Comparison of ENCODE assay signal across 14 cellular contexts in genomic region chr22:31628362-31628761, GRCh38. TPM values are rescaled to one million over a fixed set of nuclear protein-coding genes. Genes with fewer than 3 reads are reported as not detected.
A peak's percentile ranks its signal among the peaks of the same experiment; 100 is the strongest.
DNase-seq lines count a peak whose midpoint lies in the region; ATAC-seq lines count a peak whose summit lies in the region.
"Had no signal": no experiment of that assay in that cellular context is flagged by ENCODE, and none has a peak within 500 bp of the region (broad histone marks: within the 10 kb centered on the region; RNA-seq: fewer than 3 reads in every experiment).

No MANE protein-coding gene starts in this region.

- no peak overlapping the region for H2BK120ac ChIP-seq in mesendoderm (ENCODE audit: low read depth, low read length)

- H3K9me3 ChIP-seq in naive thymus-derived CD4-positive, alpha-beta T cell (ENCODE audit: control insufficient read depth in 2 of 3, low read length in 3 of 3), result no peaks in the 10 kb centered on the region
- H3K9me3 ChIP-seq: Peyer's patch had no signal

- H3K4me3 ChIP-seq in naive thymus-derived CD4-positive, alpha-beta T cell (ENCODE audit: low read length), result no peak overlapping the region
- no peak overlapping the region for H3K4me3 ChIP-seq in mesendoderm (ENCODE audit: low read length)
- H3K4me3 ChIP-seq: Peyer's patch had no signal

- ATAC-seq in stimulated activated naive CD8-positive, alpha-beta T cell treated with anti-CD3 and anti-CD28 coated beads, Interleukin-15, amount 100 ng/mL, for 72 hours, result no peak
- no peak for ATAC-seq in naive thymus-derived CD4-positive, alpha-beta T cell
- no peak for ATAC-seq in GM19463 (IDR thresholded peaks at IDR 0.05; ENCODE audit: unreplicated experiment)

- no peak overlapping the region for H3K56ac ChIP-seq in mesendoderm (ENCODE audit: low read length)

- no peak overlapping the region for H4K8ac ChIP-seq in mesendoderm (ENCODE audit: low read depth, low read length)

- WGBS in mesendoderm (ENCODE audit: extremely low coverage, insufficient coverage, low lambda C conversion rate), result no CpG with 5 or more reads among the region's 1 CpG

- peaks cover 42% of the 10 kb centered on the region for H3K79me1 ChIP-seq in mesendoderm (ENCODE audit: low read length)

- H3K27ac ChIP-seq in naive thymus-derived CD4-positive, alpha-beta T cell (ENCODE audit: low read depth, low read length), result peak overlapping the region; percentile 95
- H3K27ac ChIP-seq in mesendoderm (ENCODE audit: low read depth, low read length), result no peak overlapping the region

- H3K27ac Mint-ChIP-seq in stimulated activated naive CD8-positive, alpha-beta T cell treated with anti-CD3 and anti-CD28 coated beads, Interleukin-15, Interleukin-2, amounts not matched to agents 100 ng/mL and 50 ng/mL, for 24 hours, result peak overlapping the region; percentile 79
- peak overlapping the region in 1 of 2 donors; percentile 85 for H3K27ac Mint-ChIP-seq in stimulated activated naive CD8-positive, alpha-beta T cell treated with anti-CD3 and anti-CD28 coated beads, Interleukin-15, amount 100 ng/mL, for 72 hours
- peak overlapping the region; percentile 76 for H3K27ac Mint-ChIP-seq in activated T-helper 2 cell treated with anti-CD3 and anti-CD28 coated beads, Interferon-gamma antibody, Interleukin-2, Interleukin-4, amounts not matched to agents 10 μg/mL and 5 μg/mL and 100 μg/mL, durations not matched to agents 14 hours and 24 hours and 36 hours
- peak overlapping the region; percentile 77 to 96 (median 90) for H3K27ac Mint-ChIP-seq in naive thymus-derived CD4-positive, alpha-beta T cell

- peaks cover 47% of the 10 kb centered on the region for H3K79me2 ChIP-seq in mesendoderm (ENCODE audit: control insufficient read depth, insufficient read depth, low read length)

- H3K4me3 Mint-ChIP-seq in stimulated activated naive CD8-positive, alpha-beta T cell treated with anti-CD3 and anti-CD28 coated beads, Interleukin-15, Interleukin-2, amounts not matched to agents 100 ng/mL and 50 ng/mL, for 24 hours, result peak overlapping the region; percentile 45
- peak overlapping the region in 1 of 2 donors; percentile 96 for H3K4me3 Mint-ChIP-seq in stimulated activated naive CD8-positive, alpha-beta T cell treated with anti-CD3 and anti-CD28 coated beads, Interleukin-15, amount 100 ng/mL, for 72 hours
- peak overlapping the region; percentile 83 for H3K4me3 Mint-ChIP-seq in activated T-helper 2 cell treated with anti-CD3 and anti-CD28 coated beads, Interferon-gamma antibody, Interleukin-2, Interleukin-4, amounts not matched to agents 10 μg/mL and 5 μg/mL and 100 μg/mL, durations not matched to agents 14 hours and 24 hours and 36 hours (ENCODE audit: low read depth)
- peak overlapping the region in 9 of 10 donors; percentile 18 to 89 (median 81) for H3K4me3 Mint-ChIP-seq in naive thymus-derived CD4-positive, alpha-beta T cell

- no peak overlapping the region for H2BK15ac ChIP-seq in mesendoderm (replicated peaks; ENCODE audit: low read depth)

- no peak overlapping the region for H3K18ac ChIP-seq in mesendoderm (ENCODE audit: low read length)

- H3K27me3 Mint-ChIP-seq in stimulated activated naive CD8-positive, alpha-beta T cell treated with anti-CD3 and anti-CD28 coated beads, Interleukin-15, Interleukin-2, amounts not matched to agents 100 ng/mL and 50 ng/mL, for 24 hours, result no peaks in the 10 kb centered on the region
- no peaks in the 10 kb centered on the region for H3K27me3 Mint-ChIP-seq in stimulated activated naive CD8-positive, alpha-beta T cell treated with anti-CD3 and anti-CD28 coated beads, Interleukin-15, amount 100 ng/mL, for 72 hours
- no peaks in the 10 kb centered on the region for H3K27me3 Mint-ChIP-seq in activated T-helper 2 cell treated with anti-CD3 and anti-CD28 coated beads, Interferon-gamma antibody, Interleukin-2, Interleukin-4, amounts not matched to agents 10 μg/mL and 5 μg/mL and 100 μg/mL, durations not matched to agents 14 hours and 24 hours and 36 hours (ENCODE audit: low read depth)
- H3K27me3 Mint-ChIP-seq in naive thymus-derived CD4-positive, alpha-beta T cell, result no peaks in the 10 kb centered on the region

- CTCF ChIA-PET in naive thymus-derived CD4-positive, alpha-beta T cell (lab: Charles Lee), result interaction anchor here (0.6 kb wide), 1 partner anchor 48 kb away, joined by 3 read pairs; no protein-coding TSS in a partner anchor

- POLR2A ChIA-PET in naive thymus-derived CD4-positive, alpha-beta T cell (lab: Charles Lee), result interaction anchor here (0.5 kb wide), 2 partner anchors 276 to 321 kb away, joined by 3 to 4 read pairs; no protein-coding TSS in a partner anchor

- H3K4ac ChIP-seq in mesendoderm (ENCODE audit: low read depth, low read length), result no peak overlapping the region

- no peak overlapping the region for H3K9ac ChIP-seq in mesendoderm (ENCODE audit: low read length)

- in situ Hi-C loops in ACHN (cut with HindIII; ENCODE audit: low pct_ligation_motif_present, low pct_unique_long_range_greater_than_20kb, low sequenced_read_pairs), result no loop called here

- no peaks in the 10 kb centered on the region for H3K27me3 ChIP-seq in naive thymus-derived CD4-positive, alpha-beta T cell (ENCODE audit: control insufficient read depth in 2 of 2, insufficient read depth in 2 of 2, low read length in 2 of 2)
- no peaks in the 10 kb centered on the region for H3K27me3 ChIP-seq in mesendoderm (ENCODE audit: insufficient read depth, low read length, poor library complexity)
- H3K27me3 ChIP-seq: Peyer's patch had no signal

- peaks cover 39% of the 10 kb centered on the region for H3K4me1 Mint-ChIP-seq in stimulated activated naive CD8-positive, alpha-beta T cell treated with anti-CD3 and anti-CD28 coated beads, Interleukin-15, Interleukin-2, amounts not matched to agents 100 ng/mL and 50 ng/mL, for 24 hours (ENCODE audit: low read depth)
- H3K4me1 Mint-ChIP-seq in stimulated activated naive CD8-positive, alpha-beta T cell treated with anti-CD3 and anti-CD28 coated beads, Interleukin-15, amount 100 ng/mL, for 72 hours, result peaks cover 78% of the 10 kb centered on the region
- peaks cover 29% of the 10 kb centered on the region for H3K4me1 Mint-ChIP-seq in activated T-helper 2 cell treated with anti-CD3 and anti-CD28 coated beads, Interferon-gamma antibody, Interleukin-2, Interleukin-4, amounts not matched to agents 10 μg/mL and 5 μg/mL and 100 μg/mL, durations not matched to agents 14 hours and 24 hours and 36 hours (ENCODE audit: low read depth)
- H3K4me1 Mint-ChIP-seq in naive thymus-derived CD4-positive, alpha-beta T cell, result peaks cover 27 to 65% (median 33%) of the 10 kb centered on the region in 7 donors

- no peak overlapping the region for H3K23ac ChIP-seq in mesendoderm (ENCODE audit: low read length)

- peaks cover 0 to 6% (median 0%) of the 10 kb centered on the region in 3 experiments for H3K36me3 ChIP-seq in naive thymus-derived CD4-positive, alpha-beta T cell (ENCODE audit: control insufficient read depth in 2 of 3, insufficient read depth in 3 of 3, low read length in 3 of 3)
- H3K36me3 ChIP-seq in mesendoderm (ENCODE audit: control insufficient read depth, insufficient read depth, low read length), result peaks cover 2% of the 10 kb centered on the region
- H3K36me3 ChIP-seq: Peyer's patch had no signal

- intact Hi-C loops in activated T-helper 2 cell treated with anti-CD3 and anti-CD28 coated beads, Interferon-gamma antibody, Interleukin-2, Interleukin-4, amounts not matched to agents 10 μg/mL and 5 μg/mL and 100 μg/mL, durations not matched to agents 14 hours and 24 hours and 36 hours (cut with micrococcal nuclease), result no loop called here
- intact Hi-C loops in naive thymus-derived CD4-positive, alpha-beta T cell (cut with micrococcal nuclease), result no loop called here

- no peaks in the 10 kb centered on the region for H3K9me3 Mint-ChIP-seq in stimulated activated naive CD8-positive, alpha-beta T cell treated with anti-CD3 and anti-CD28 coated beads, Interleukin-15, Interleukin-2, amounts not matched to agents 100 ng/mL and 50 ng/mL, for 24 hours
- H3K9me3 Mint-ChIP-seq in stimulated activated naive CD8-positive, alpha-beta T cell treated with anti-CD3 and anti-CD28 coated beads, Interleukin-15, amount 100 ng/mL, for 72 hours, result no peaks in the 10 kb centered on the region
- H3K9me3 Mint-ChIP-seq in activated T-helper 2 cell treated with anti-CD3 and anti-CD28 coated beads, Interferon-gamma antibody, Interleukin-2, Interleukin-4, amounts not matched to agents 10 μg/mL and 5 μg/mL and 100 μg/mL, durations not matched to agents 14 hours and 24 hours and 36 hours, result no peaks in the 10 kb centered on the region
- peaks cover 0 to 9% (median 0%) of the 10 kb centered on the region in 11 donors for H3K9me3 Mint-ChIP-seq in naive thymus-derived CD4-positive, alpha-beta T cell

- peaks cover 16 to 19% of the 10 kb centered on the region in 2 donors for H3K4me1 ChIP-seq in naive thymus-derived CD4-positive, alpha-beta T cell (ENCODE audit: control insufficient read depth in 2 of 2, insufficient read depth in 2 of 2, low read length in 2 of 2)
- peaks cover 4% of the 10 kb centered on the region for H3K4me1 ChIP-seq in mesendoderm (ENCODE audit: control insufficient read depth, low read depth, low read length)

- no peak overlapping the region for H2BK5ac ChIP-seq in mesendoderm (ENCODE audit: low read length)

- no peak overlapping the region for H3K4me2 ChIP-seq in mesendoderm (ENCODE audit: low read length)

- no peak overlapping the region for H2AK5ac ChIP-seq in mesendoderm (ENCODE audit: low read length)

- no peak overlapping the region for H4K5ac ChIP-seq in mesendoderm (ENCODE audit: low read length)

- no peak for DNase-seq in stimulated activated naive CD8-positive, alpha-beta T cell treated with anti-CD3 and anti-CD28 coated beads, Interleukin-15, amount 100 ng/mL, for 72 hours
- DNase-seq in activated T-helper 2 cell treated with anti-CD3 and anti-CD28 coated beads, Interferon-gamma antibody, Interleukin-2, Interleukin-4, amounts not matched to agents 10 μg/mL and 5 μg/mL and 100 μg/mL, durations not matched to agents 14 hours and 24 hours and 36 hours (ENCODE audit: low spot score), result no peak
- no peak for DNase-seq in naive thymus-derived CD4-positive, alpha-beta T cell
- no peak for DNase-seq in stimulated activated CD8-positive, alpha-beta memory T cell treated with anti-CD3 and anti-CD28 coated beads, Interleukin-4, amount 100 ng/mL, for 48 hours
- DNase-seq in ACHN, result no peak
- no peak for DNase-seq in mesendoderm
- DNase-seq: activated CD8-positive, alpha-beta memory T cell treated with anti-CD3 and anti-CD28 coated beads, Interleukin-2, amount 50 U/mL, for 48 hours; AML-193; caudate nucleus; NCI-H1105 treated with DMSO at 0.1 percent for 48 hours; Peyer's patch; T1000 had no signal

- peaks cover 15% of the 10 kb centered on the region for H3K36me3 Mint-ChIP-seq in stimulated activated naive CD8-positive, alpha-beta T cell treated with anti-CD3 and anti-CD28 coated beads, Interleukin-15, Interleukin-2, amounts not matched to agents 100 ng/mL and 50 ng/mL, for 24 hours (ENCODE audit: low read depth)
- peaks cover 25% of the 10 kb centered on the region for H3K36me3 Mint-ChIP-seq in activated T-helper 2 cell treated with anti-CD3 and anti-CD28 coated beads, Interferon-gamma antibody, Interleukin-2, Interleukin-4, amounts not matched to agents 10 μg/mL and 5 μg/mL and 100 μg/mL, durations not matched to agents 14 hours and 24 hours and 36 hours (ENCODE audit: low read depth)
- peaks cover 0 to 3% (median 0%) of the 10 kb centered on the region in 5 donors for H3K36me3 Mint-ChIP-seq in naive thymus-derived CD4-positive, alpha-beta T cell

RNA-seq across cellular contexts. Expression of gene PISD, which starts 33.7 kb away (rescaled TPM):
- 44.3 and 44.9 TPM in 2 replicates for total RNA-seq in activated T-helper 2 cell treated with anti-CD3 and anti-CD28 coated beads, Interferon-gamma antibody, Interleukin-2, Interleukin-4, amounts not matched to agents 10 μg/mL and 5 μg/mL and 100 μg/mL, durations not matched to agents 14 hours and 24 hours and 36 hours
- total RNA-seq in naive thymus-derived CD4-positive, alpha-beta T cell, result 10 to 100 TPM; 29.7 to 47.8 (median 35.5) TPM
- 10 to 100 TPM; 15.3 to 18.8 TPM for polyA plus RNA-seq in naive thymus-derived CD4-positive, alpha-beta T cell
- 26.7 TPM for polyA plus RNA-seq in mesendoderm (2013, experiment 1 of 2)
- 26.6 TPM for polyA plus RNA-seq in mesendoderm (2013, experiment 2 of 2)
